ENCODE assay signal across 34 cellular contexts in the genomic region with DNA sequence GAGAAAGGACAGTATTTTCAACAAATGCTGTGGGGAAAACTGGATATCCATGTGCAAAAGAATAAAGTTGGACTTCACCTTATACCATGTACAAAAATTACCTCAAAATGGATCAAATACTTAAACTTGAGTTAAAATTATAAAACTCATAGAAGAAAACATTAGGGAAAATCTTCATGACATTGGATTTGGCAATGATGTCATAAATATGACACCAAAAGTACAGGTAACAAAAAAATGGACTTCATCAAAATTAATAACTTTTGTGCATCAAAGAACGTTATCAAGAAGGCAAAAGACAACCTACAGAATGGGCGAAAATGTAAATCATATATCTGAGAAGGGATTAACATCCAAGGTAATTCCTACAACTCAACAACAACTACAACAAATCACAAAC.
"Had no signal": no experiment of that assay in that cellular context is flagged by ENCODE, and none has a peak within 500 bp of the region (broad histone marks: within the 10 kb centered on the region; RNA-seq: fewer than 3 reads in every experiment).

No MANE protein-coding gene starts in this region.

- H3K4me3 ChIP-seq: adrenal gland, ascending aorta, body of pancreas, breast epithelium, cardiac muscle cell had no signal

- FAIRE-seq: astrocyte, bronchial epithelial cell had no signal

- H3K36me3 ChIP-seq: adrenal gland, brain microvascular endothelial cell, breast epithelium, cardiac muscle cell had no signal

- H3K4me1 ChIP-seq: adrenal gland, ascending aorta, body of pancreas, breast epithelium had no signal

- DNase-seq: activated effector memory CD4-positive, alpha-beta T cell treated with anti-CD3 and anti-CD28 coated beads, Interleukin-2, amount 50 U/mL, for 16 hours; activated effector memory CD4-positive, alpha-beta T cell treated with Interleukin-2 at 50 U/mL for 16 hours; activated gamma-delta T cell; activated gamma-delta T cell treated with Interleukin-2 at 50 U/mL for 16 hours; activated naive CD4-positive, alpha-beta T cell; activated naive CD4-positive, alpha-beta T cell treated with anti-CD3 and anti-CD28 coated beads for 36 hours; activated naive CD4-positive, alpha-beta T cell treated with anti-CD3 and anti-CD28 coated beads, Interleukin-2, amount 10 ng/mL, durations not matched to agents 7 days and 5 days; activated naive CD4-positive, alpha-beta T cell treated with anti-CD3 and anti-CD28 coated beads, Interleukin-2, amount 50 U/mL, for 16 hours; activated naive CD4-positive, alpha-beta T cell treated with Interleukin-2 at 50 U/mL for 16 hours; activated naive CD8-positive, alpha-beta T cell treated with anti-CD3 and anti-CD28 coated beads for 36 hours; activated naive CD8-positive, alpha-beta T cell treated with anti-CD3 and anti-CD28 coated beads, Interleukin-2, amount 10 ng/mL, durations not matched to agents 7 days and 5 days; activated naive CD8-positive, alpha-beta T cell treated with anti-CD3 and anti-CD28 coated beads, Interleukin-2, amount 50 U/mL, for 24 hours; activated T-cell treated with anti-CD3 and anti-CD28 coated beads, Interleukin-2, amount 50 U/mL, for 1 hour; activated T-cell treated with anti-CD3 and anti-CD28 coated beads, Interleukin-2, amount 50 U/mL, for 24 hours; activated T-cell treated with anti-CD3 and anti-CD28 coated beads, Interleukin-2, amount 50 U/mL, for 4 hours; activated T-cell treated with anti-CD3 and anti-CD28 coated beads, Interleukin-2, amount 50 U/mL, for 48 hours; activated T-cell treated with anti-CD3 and anti-CD28 coated beads, Interleukin-2, amount 50 U/mL, for 72 hours; adrenal gland; amniotic stem cell; amygdala; anterior cingulate cortex; aorta; body of pancreas; brain microvascular endothelial cell; caudate nucleus; central memory CD4-positive, alpha-beta T cell; cerebellar nuclear complex had no signal

- H3K9me3 ChIP-seq: adrenal gland, body of pancreas, breast epithelium had no signal

- H3K27me3 ChIP-seq: adrenal gland, ascending aorta, body of pancreas, brain microvascular endothelial cell, breast epithelium, cardiac muscle cell had no signal

- ATAC-seq: activated naive CD4-positive, alpha-beta T cell treated with anti-CD3 and anti-CD28 coated beads, Interleukin-2, amount 50 U/mL, for 72 hours; activated naive CD8-positive, alpha-beta T cell treated with anti-CD3 and anti-CD28 coated beads, Interleukin-2, amount 50 U/mL, for 24 hours; activated T-cell treated with anti-CD3 and anti-CD28 coated beads, Interleukin-2, amount 50 U/mL, for 4 hours; activated T-cell treated with anti-CD3 and anti-CD28 coated beads, Interleukin-2, amount 50 U/mL, for 72 hours; activated T-helper 17 cell treated with anti-CD3 and anti-CD28 coated beads, Interleukin-2, amount 50 U/mL, for 72 hours; body of pancreas had no signal

- H3K27ac ChIP-seq: adrenal gland, ascending aorta, body of pancreas, brain microvascular endothelial cell, breast epithelium, cardiac muscle cell had no signal
